Comparison of ENCODE assay signal across 2 cellular contexts in genomic region chr7:127568034-127568433, GRCh38. TPM values are rescaled to one million over a fixed set of nuclear protein-coding genes. Genes with fewer than 3 reads are reported as not detected.
"Had no signal": no experiment of that assay in that cellular context is flagged by ENCODE, and none has a peak within 500 bp of the region (broad histone marks: within the 10 kb centered on the region; RNA-seq: fewer than 3 reads in every experiment).

No MANE protein-coding gene starts in this region.

RNA-seq across cellular contexts. Expression of gene PAX4, which starts 49.9 kb away (rescaled TPM):
- total RNA-seq: G401, GM12878 had no signal
